In the genomic region with DNA sequence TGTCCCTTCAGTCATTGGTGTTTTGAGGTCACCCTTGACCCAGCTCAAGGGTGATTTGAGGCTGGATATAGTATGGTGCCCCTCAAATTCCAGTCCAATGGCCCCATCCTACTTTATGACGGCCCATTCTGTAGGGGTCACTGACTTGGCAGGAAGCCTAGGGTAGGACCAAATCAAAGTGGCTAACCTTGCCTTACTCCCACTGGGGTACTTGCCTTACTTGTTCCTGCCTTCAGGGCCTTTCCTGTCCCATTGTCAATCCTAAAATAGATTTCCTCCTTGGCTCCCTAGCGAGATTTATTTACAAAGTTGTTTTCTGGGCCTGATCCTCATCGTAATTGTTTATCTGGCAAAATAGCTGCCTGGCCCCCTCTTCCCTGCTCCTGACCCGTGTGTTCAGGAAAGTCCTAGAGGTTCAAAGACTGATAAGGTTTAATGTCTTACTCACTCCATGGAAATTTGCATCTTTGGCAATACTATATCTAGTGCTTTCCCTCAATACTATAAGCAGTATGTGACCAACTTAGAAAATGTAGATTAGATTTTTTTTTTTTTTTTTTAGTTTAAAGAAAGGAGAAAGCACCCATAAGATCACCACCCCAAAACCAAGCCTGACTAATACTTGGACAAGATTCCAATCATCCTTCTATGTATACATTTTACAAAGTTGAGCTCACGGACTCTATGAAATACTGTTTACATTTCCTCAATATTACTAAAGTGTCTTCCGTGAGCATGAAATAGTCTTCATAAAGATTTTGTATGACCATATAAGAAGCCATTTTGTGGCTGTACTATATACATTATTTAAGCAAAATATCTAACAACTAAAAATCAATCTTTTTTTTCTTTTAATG, we compare ENCODE assay signal across 18 cellular contexts. TPM values are rescaled to one million over a fixed set of nuclear protein-coding genes. Genes with fewer than 3 reads are reported as not detected.
DNase-seq lines count a peak whose midpoint lies in the region; ATAC-seq and TF ChIP-seq lines count a peak whose summit lies in the region.
"Had no signal": no experiment of that assay in that cellular context is flagged by ENCODE, and none has a peak within 500 bp of the region (broad histone marks: within the 10 kb centered on the region; RNA-seq: fewer than 3 reads in every experiment).

No MANE protein-coding gene starts in this region.

- CTCF ChIA-PET in MCF 10A (lab: Yijun Ruan, JAX) (no interaction called here), activated B cell treated with CpG ODN at 0.5 μM for 24 hours (lab: Charles Lee) (no interaction called here)

- no peak overlapping the region for H3K27ac ChIP-seq in breast epithelium
- H3K27ac ChIP-seq in neutrophil, result peak overlapping the region; percentile 33
- H3K27ac ChIP-seq: thoracic aorta had no signal

- no peak overlapping the region for H3K4me3 Mint-ChIP-seq in MCF 10A (ENCODE audit: unreplicated experiment)
- H3K4me3 Mint-ChIP-seq in activated B cell treated with CpG ODN at 0.5 μM for 24 hours, result no peak overlapping the region
- H3K4me3 Mint-ChIP-seq in endothelial cell (ENCODE audit: unreplicated experiment), result no peak overlapping the region
- H3K4me3 Mint-ChIP-seq: activated CD4-positive, alpha-beta T cell treated with anti-CD3 and anti-CD28 coated beads, Interleukin-2, amount 10 ng/mL, durations not matched to agents 7 days and 5 days; stimulated activated effector memory CD8-positive, alpha-beta T cell treated with anti-CD3 and anti-CD28 coated beads, Interleukin-12 subunit alpha, Interleukin-12 subunit beta, amount 100 ng/mL, for 72 hours had no signal

- H3K27me3 Mint-ChIP-seq in MCF 10A (ENCODE audit: insufficient read depth, unreplicated experiment), result no peaks in the 10 kb centered on the region
- H3K27me3 Mint-ChIP-seq in activated B cell treated with CpG ODN at 0.5 μM for 24 hours, result no peaks in the 10 kb centered on the region
- peaks cover 4% of the 10 kb centered on the region for H3K27me3 Mint-ChIP-seq in endothelial cell (ENCODE audit: unreplicated experiment)
- H3K27me3 Mint-ChIP-seq: activated CD4-positive, alpha-beta T cell treated with anti-CD3 and anti-CD28 coated beads, Interleukin-2, amount 10 ng/mL, durations not matched to agents 7 days and 5 days had no signal

- H3K4me1 ChIP-seq in breast epithelium (peaks cover 0 to under 1% of the 10 kb centered on the region in 2 donors), neutrophil (ENCODE audit: control insufficient read depth in 1 of 2, insufficient read depth in 1 of 2, low read depth in 1 of 2, low read length in 1 of 2) (peaks cover 23 to 30% of the 10 kb centered on the region in 2 experiments)

- TF ChIP-seq CTCF in MCF 10A (IDR thresholded peaks at IDR 0.05; ENCODE audit: unreplicated experiment), result no peak
- TF ChIP-seq CTCF in breast epithelium (IDR thresholded peaks at IDR 0.05), result no peak
- TF ChIP-seq CTCF in activated B cell treated with CpG ODN at 0.5 μM for 24 hours (IDR thresholded peaks at IDR 0.05), result no peak
- no peak for TF ChIP-seq CTCF in endothelial cell (IDR thresholded peaks at IDR 0.05; ENCODE audit: unreplicated experiment)
- no peak for TF ChIP-seq CTCF in neutrophil (IDR thresholded peaks at IDR 0.05)

- no peaks in the 10 kb centered on the region for H3K36me3 Mint-ChIP-seq in MCF 10A (ENCODE audit: insufficient read depth, unreplicated experiment)
- H3K36me3 Mint-ChIP-seq in activated B cell treated with CpG ODN at 0.5 μM for 24 hours (ENCODE audit: low read depth), result peaks cover 31% of the 10 kb centered on the region
- peaks cover 8% of the 10 kb centered on the region for H3K36me3 Mint-ChIP-seq in endothelial cell (ENCODE audit: low read depth, unreplicated experiment)

- ATAC-seq in activated B cell treated with CpG ODN at 0.5 μM for 24 hours (ENCODE audit: low read depth), result no peak
- ATAC-seq: stimulated activated effector memory CD8-positive, alpha-beta T cell treated with anti-CD3 and anti-CD28 coated beads, Interleukin-12 subunit alpha, Interleukin-12 subunit beta, amount 100 ng/mL, for 72 hours had no signal

- H3K9me3 ChIP-seq in breast epithelium (no peaks in the 10 kb centered on the region), neutrophil (no peaks in the 10 kb centered on the region)
- H3K9me3 ChIP-seq: thoracic aorta had no signal

- DNase-seq in MCF 10A (ENCODE audit: unreplicated experiment), result no peak
- no peak for DNase-seq in breast epithelium (ENCODE audit: low spot score in 2 of 2)
- DNase-seq in activated B cell treated with CpG ODN at 0.5 μM for 24 hours, result no peak
- DNase-seq in endothelial cell (ENCODE audit: low spot score), result no peak
- no peak for DNase-seq in GM19238 (ENCODE audit: insufficient read length, low spot score)
- no peak for DNase-seq in SHP77 treated with DMSO at 0.1 percent for 48 hours (lab: John Stamatoyannopoulos, UW)
- no peak for DNase-seq in T1000 (lab: John Stamatoyannopoulos, UW)
- DNase-seq: activated CD4-positive, alpha-beta T cell treated with anti-CD3 and anti-CD28 coated beads, Interleukin-2, amount 10 ng/mL, durations not matched to agents 7 days and 5 days; central memory CD4-positive, alpha-beta T cell; effector CD4-positive, alpha-beta T cell; Karpas-422; NCI-H1092; NCI-H2081 treated with DMSO at 0.1 percent for 48 hours; NCI-H446 treated with DMSO at 0.1 percent for 48 hours; occipital lobe had no signal

- H3K36me3 ChIP-seq in breast epithelium (no peaks in the 10 kb centered on the region), neutrophil (peaks cover 8% of the 10 kb centered on the region)

- intact Hi-C loops in MCF 10A (cut with micrococcal nuclease), result no loop called here
- intact Hi-C loops in breast epithelium (cut with DNase I; ENCODE audit: low total_unique reads), result no loop called here
- intact Hi-C loops in activated B cell treated with CpG ODN at 0.5 μM for 24 hours (cut with micrococcal nuclease), result no loop called here

- H3K9me3 Mint-ChIP-seq in MCF 10A (ENCODE audit: unreplicated experiment), result peaks cover 6% of the 10 kb centered on the region
- H3K9me3 Mint-ChIP-seq in activated B cell treated with CpG ODN at 0.5 μM for 24 hours, result no peaks in the 10 kb centered on the region
- no peaks in the 10 kb centered on the region for H3K9me3 Mint-ChIP-seq in endothelial cell (ENCODE audit: unreplicated experiment)
- H3K9me3 Mint-ChIP-seq: activated CD4-positive, alpha-beta T cell treated with anti-CD3 and anti-CD28 coated beads, Interleukin-2, amount 10 ng/mL, durations not matched to agents 7 days and 5 days; stimulated activated effector memory CD8-positive, alpha-beta T cell treated with anti-CD3 and anti-CD28 coated beads, Interleukin-12 subunit alpha, Interleukin-12 subunit beta, amount 100 ng/mL, for 72 hours had no signal

- POLR2A ChIA-PET in MCF 10A (lab: Yijun Ruan, JAX) (interaction anchor here (0.7 kb wide), 1 partner anchor 11 kb away, joined by 3 read pairs; no protein-coding TSS in a partner anchor), activated B cell treated with CpG ODN at 0.5 μM for 24 hours (lab: Charles Lee) (no interaction called here)

- peak overlapping the region; percentile 35 for H3K27ac Mint-ChIP-seq in MCF 10A (ENCODE audit: low read depth, unreplicated experiment)
- peak overlapping the region; percentile 46 for H3K27ac Mint-ChIP-seq in activated B cell treated with CpG ODN at 0.5 μM for 24 hours
- H3K27ac Mint-ChIP-seq in endothelial cell (ENCODE audit: unreplicated experiment), result peak overlapping the region; percentile 84
- H3K27ac Mint-ChIP-seq: activated CD4-positive, alpha-beta T cell treated with anti-CD3 and anti-CD28 coated beads, Interleukin-2, amount 10 ng/mL, durations not matched to agents 7 days and 5 days; stimulated activated effector memory CD8-positive, alpha-beta T cell treated with anti-CD3 and anti-CD28 coated beads, Interleukin-12 subunit alpha, Interleukin-12 subunit beta, amount 100 ng/mL, for 72 hours had no signal

- no peak for TF ChIP-seq POLR2A in breast epithelium (IDR thresholded peaks at IDR 0.05)

- H3K4me1 Mint-ChIP-seq in MCF 10A (ENCODE audit: insufficient read depth, unreplicated experiment) (peaks cover 6% of the 10 kb centered on the region), activated B cell treated with CpG ODN at 0.5 μM for 24 hours (peaks cover 64% of the 10 kb centered on the region), endothelial cell (ENCODE audit: unreplicated experiment) (peaks cover 33% of the 10 kb centered on the region)

- BruUV-seq in MCF 10A (replicated peaks; lab: Mats Ljungman, UMichigan), result no TSS peak

- H3K4me3 ChIP-seq in breast epithelium (no peak overlapping the region), neutrophil (ENCODE audit: low read depth in 1 of 2, low read length in 1 of 2) (no peak overlapping the region)
- H3K4me3 ChIP-seq: thoracic aorta had no signal

- H3K27me3 ChIP-seq in breast epithelium (peaks cover 0 to 1% of the 10 kb centered on the region in 2 donors), neutrophil (no peaks in the 10 kb centered on the region)

RNA-seq across cellular contexts. Expression of a gene that starts 44.8 kb away (rescaled TPM):
- total RNA-seq in MCF 10A (2022), result 224 and 278 TPM in 2 replicates
- 100 to 1,000 TPM; 132 to 190 (median 182) TPM for total RNA-seq in breast epithelium
- 352 TPM in 2 replicates for total RNA-seq in activated B cell treated with CpG ODN at 0.5 μM for 24 hours
- 590 TPM for total RNA-seq in endothelial cell (ENCODE audit: unreplicated experiment)
